Comparison of ENCODE assay signal across 20 cellular contexts in the genomic region with DNA sequence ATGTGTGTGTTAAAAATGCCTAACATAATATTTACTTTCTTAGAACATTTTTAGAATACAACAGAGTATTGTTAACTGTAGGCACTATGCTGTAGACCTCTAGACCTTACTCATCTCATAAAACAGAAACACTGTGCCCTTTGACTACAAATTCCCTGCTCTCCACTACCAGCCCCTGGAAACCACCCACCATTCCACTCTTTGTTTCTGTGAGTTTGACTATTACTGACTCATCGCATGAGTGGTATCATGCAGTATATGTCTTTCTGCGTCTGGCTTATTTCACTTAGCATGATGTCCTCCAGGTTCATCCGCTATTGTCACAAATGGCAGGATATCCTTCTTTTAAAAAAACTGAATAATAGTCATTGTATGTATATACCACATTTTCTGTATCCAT.
DNase-seq lines count a peak whose midpoint lies in the region; ATAC-seq and TF ChIP-seq lines count a peak whose summit lies in the region.
"Had no signal": no experiment of that assay in that cellular context is flagged by ENCODE, and none has a peak within 500 bp of the region (broad histone marks: within the 10 kb centered on the region; RNA-seq: fewer than 3 reads in every experiment).

No MANE protein-coding gene starts in this region.

- no peak overlapping the region for H3K4me2 ChIP-seq in smooth muscle cell
- H3K4me2 ChIP-seq: neural progenitor cell had no signal

- H3K36me3 ChIP-seq in SJSA1 (no peaks in the 10 kb centered on the region), smooth muscle cell (ENCODE audit: low read depth) (no peaks in the 10 kb centered on the region)
- H3K36me3 ChIP-seq: neural progenitor cell, thoracic aorta had no signal

- DNase-seq in activated T-cell treated with anti-CD3 and anti-CD28 coated beads, Interleukin-2, amount 50 U/mL, for 72 hours: no peak
- DNase-seq in activated T-cell treated with anti-CD3 and anti-CD28 coated beads, Interleukin-2, amount 50 U/mL, for 24 hours: no peak
- peak; percentile 71 to 78 for DNase-seq in SJSA1 (ENCODE audit: low read depth in 1 of 2, low spot score in 2 of 2)
- DNase-seq in epithelial cell of prostate (ENCODE audit: low read depth, low spot score): peak; percentile 70
- no peak for DNase-seq in smooth muscle cell (lab: John Stamatoyannopoulos, UW; ENCODE audit: unreplicated experiment)
- no peak for DNase-seq in NCI-H345 treated with DMSO at 0.1 percent for 48 hours (lab: John Stamatoyannopoulos, UW; ENCODE audit: unreplicated experiment)
- DNase-seq: activated CD8-positive, alpha-beta memory T cell treated with anti-CD3 and anti-CD28 coated beads, Interleukin-2, amount 10 ng/mL, durations not matched to agents 7 days and 5 days; caudate nucleus; DMS79; Karpas-422; NCI-H1048; NCI-H187 treated with DMSO at 0.1 percent for 48 hours; NCI-H748 treated with DMSO at 0.1 percent for 48 hours had no signal

- H3K36me3 Mint-ChIP-seq in activated T-cell treated with anti-CD3 and anti-CD28 coated beads, Interleukin-2, amount 50 U/mL, for 72 hours (ENCODE audit: insufficient read depth in 2 of 2): peaks cover 0 to 4% of the 10 kb centered on the region in 2 donors
- H3K36me3 Mint-ChIP-seq in activated T-cell treated with anti-CD3 and anti-CD28 coated beads, Interleukin-2, amount 50 U/mL, for 24 hours (ENCODE audit: low read depth): no peaks in the 10 kb centered on the region
- H3K36me3 Mint-ChIP-seq: neural progenitor cell had no signal

- WGBS in smooth muscle cell (ENCODE audit: low lambda C conversion rate): 20% methylated on average over 3 of the region's 3 CpGs

- H3K9me3 ChIP-seq in SJSA1 (replicated peaks) (no peaks in the 10 kb centered on the region), smooth muscle cell (replicated peaks; ENCODE audit: low read depth) (no peaks in the 10 kb centered on the region)
- H3K9me3 ChIP-seq: thoracic aorta had no signal

- no peak overlapping the region for H3K4me3 Mint-ChIP-seq in activated T-cell treated with anti-CD3 and anti-CD28 coated beads, Interleukin-2, amount 50 U/mL, for 72 hours
- no peak overlapping the region for H3K4me3 Mint-ChIP-seq in activated T-cell treated with anti-CD3 and anti-CD28 coated beads, Interleukin-2, amount 50 U/mL, for 24 hours
- H3K4me3 Mint-ChIP-seq: activated CD8-positive, alpha-beta memory T cell treated with anti-CD3 and anti-CD28 coated beads, Interleukin-2, amount 10 ng/mL, durations not matched to agents 7 days and 5 days; B cell; neural progenitor cell had no signal

- no peak overlapping the region for H2AFZ ChIP-seq in smooth muscle cell (ENCODE audit: low read depth)
- H2AFZ ChIP-seq: neural progenitor cell had no signal

- no peak for TF ChIP-seq CTCF in smooth muscle cell (IDR thresholded peaks at IDR 0.05; ENCODE audit: borderline replicate concordance, insufficient read depth, poor library complexity, severe bottlenecking)

- H3K27me3 ChIP-seq in SJSA1 (replicated peaks) (no peaks in the 10 kb centered on the region), smooth muscle cell (ENCODE audit: low read depth) (no peaks in the 10 kb centered on the region)
- H3K27me3 ChIP-seq: neural progenitor cell had no signal

- H4K20me1 ChIP-seq in smooth muscle cell (ENCODE audit: low read depth): no peaks in the 10 kb centered on the region

- H3K27ac Mint-ChIP-seq in activated T-cell treated with anti-CD3 and anti-CD28 coated beads, Interleukin-2, amount 50 U/mL, for 72 hours: no peak overlapping the region
- no peak overlapping the region for H3K27ac Mint-ChIP-seq in activated T-cell treated with anti-CD3 and anti-CD28 coated beads, Interleukin-2, amount 50 U/mL, for 24 hours
- H3K27ac Mint-ChIP-seq: activated CD8-positive, alpha-beta memory T cell treated with anti-CD3 and anti-CD28 coated beads, Interleukin-2, amount 10 ng/mL, durations not matched to agents 7 days and 5 days; B cell; neural progenitor cell; progenitor cell of endocrine pancreas had no signal

- H3K9me3 Mint-ChIP-seq in activated T-cell treated with anti-CD3 and anti-CD28 coated beads, Interleukin-2, amount 50 U/mL, for 72 hours: peaks cover 5 to 6% of the 10 kb centered on the region in 2 donors
- H3K9me3 Mint-ChIP-seq in activated T-cell treated with anti-CD3 and anti-CD28 coated beads, Interleukin-2, amount 50 U/mL, for 24 hours: peaks cover 14% of the 10 kb centered on the region
- H3K9me3 Mint-ChIP-seq: neural progenitor cell had no signal

- peak; percentile 31 to 47 for ATAC-seq in activated T-cell treated with anti-CD3 and anti-CD28 coated beads, Interleukin-2, amount 50 U/mL, for 72 hours (replicated peaks in 1 of 2)
- ATAC-seq in HG03095 (IDR thresholded peaks at IDR 0.05; ENCODE audit: unreplicated experiment): no peak
- ATAC-seq in GM18502 (IDR thresholded peaks at IDR 0.05; ENCODE audit: poor library complexity, unreplicated experiment): no peak
- ATAC-seq: activated CD8-positive, alpha-beta memory T cell treated with anti-CD3 and anti-CD28 coated beads, Interleukin-2, amount 10 ng/mL, durations not matched to agents 7 days and 5 days; Right ventricle myocardium inferior had no signal

- no peaks in the 10 kb centered on the region for H3F3A ChIP-seq in smooth muscle cell (ENCODE audit: low read depth)

- H3K4me1 Mint-ChIP-seq in activated T-cell treated with anti-CD3 and anti-CD28 coated beads, Interleukin-2, amount 50 U/mL, for 72 hours (ENCODE audit: low read depth): peaks cover 8% of the 10 kb centered on the region
- peaks cover 8% of the 10 kb centered on the region for H3K4me1 Mint-ChIP-seq in activated T-cell treated with anti-CD3 and anti-CD28 coated beads, Interleukin-2, amount 50 U/mL, for 24 hours (ENCODE audit: low read depth)
- H3K4me1 Mint-ChIP-seq: activated CD8-positive, alpha-beta memory T cell treated with anti-CD3 and anti-CD28 coated beads, Interleukin-2, amount 10 ng/mL, durations not matched to agents 7 days and 5 days; neural progenitor cell had no signal

- H3K4me3 ChIP-seq in SJSA1 (no peak overlapping the region), smooth muscle cell (no peak overlapping the region)
- H3K4me3 ChIP-seq: neural progenitor cell, thoracic aorta had no signal

- no peak overlapping the region for H3K9ac ChIP-seq in smooth muscle cell (ENCODE audit: low read depth)
- H3K9ac ChIP-seq: neural progenitor cell had no signal

- H3K27me3 Mint-ChIP-seq in activated T-cell treated with anti-CD3 and anti-CD28 coated beads, Interleukin-2, amount 50 U/mL, for 72 hours (ENCODE audit: low read depth): no peaks in the 10 kb centered on the region
- no peaks in the 10 kb centered on the region for H3K27me3 Mint-ChIP-seq in activated T-cell treated with anti-CD3 and anti-CD28 coated beads, Interleukin-2, amount 50 U/mL, for 24 hours
- H3K27me3 Mint-ChIP-seq: activated CD8-positive, alpha-beta memory T cell treated with anti-CD3 and anti-CD28 coated beads, Interleukin-2, amount 10 ng/mL, durations not matched to agents 7 days and 5 days; B cell; progenitor cell of endocrine pancreas had no signal

- H3K79me2 ChIP-seq in smooth muscle cell (ENCODE audit: low read depth): no peaks in the 10 kb centered on the region

- H3K27ac ChIP-seq in SJSA1 (peak overlapping the region; percentile 63), epithelial cell of prostate (peak overlapping the region; percentile 16), smooth muscle cell (ENCODE audit: low read depth) (peak overlapping the region; percentile 63)
- H3K27ac ChIP-seq: neural progenitor cell, thoracic aorta had no signal

- H3K4me1 ChIP-seq in SJSA1 (replicated peaks) (peaks cover 42% of the 10 kb centered on the region), smooth muscle cell (ENCODE audit: low read depth) (no peaks in the 10 kb centered on the region)
- H3K4me1 ChIP-seq: neural progenitor cell had no signal

Comparison
In these comparisons a context has a peak if more than half of its experiments do, and no peak if none do; other contexts are left out.
1. ATAC-seq: peak in activated T-cell treated with anti-CD3 and anti-CD28 coated beads, Interleukin-2, amount 50 U/mL, for 72 hours (2 of 2); none in HG03095 (single experiment) and GM18502 (single experiment).
2. DNase-seq: peak in SJSA1 (2 of 2) and epithelial cell of prostate (single experiment); none in activated T-cell treated with anti-CD3 and anti-CD28 coated beads, Interleukin-2, amount 50 U/mL, for 72 hours (0 of 2), activated T-cell treated with anti-CD3 and anti-CD28 coated beads, Interleukin-2, amount 50 U/mL, for 24 hours (single experiment), smooth muscle cell (single experiment) and NCI-H345 treated with DMSO at 0.1 percent for 48 hours (single experiment).
3. Peak in every context shown above with its lines, with median percentiles within 50 percentile points of each other: H3K27ac ChIP-seq.